ENCODE assay signal across 21 cellular contexts in the genomic region with DNA sequence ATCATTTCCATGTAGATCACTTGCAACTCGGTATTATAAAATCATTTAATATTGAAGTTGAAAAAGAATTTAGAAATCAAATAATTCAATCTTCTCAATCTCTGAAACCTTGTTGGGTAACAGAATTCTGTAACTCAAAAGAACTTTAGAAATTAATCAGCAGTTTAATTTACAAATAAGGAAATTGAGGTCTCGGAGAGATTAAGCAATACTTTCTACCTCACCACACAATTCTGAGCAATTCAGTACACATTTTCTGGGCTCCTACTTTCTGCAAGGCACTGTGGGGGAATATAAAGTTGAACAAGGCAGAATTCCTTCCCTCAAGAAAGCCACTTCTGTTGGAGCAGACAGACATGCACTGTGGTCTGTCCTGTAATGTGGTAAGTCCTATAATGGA.
"Had no signal": no experiment of that assay in that cellular context is flagged by ENCODE, and none has a peak within 500 bp of the region (broad histone marks: within the 10 kb centered on the region; RNA-seq: fewer than 3 reads in every experiment).

No MANE protein-coding gene starts in this region.

- H3K27me3 ChIP-seq: colonic mucosa, esophagus muscularis mucosa, sigmoid colon, testis, uterus had no signal

- H3K36me3 ChIP-seq: colonic mucosa, esophagus muscularis mucosa, left ventricle myocardium inferior, sigmoid colon, spleen, uterus had no signal

- H3K27ac ChIP-seq: colonic mucosa, esophagus muscularis mucosa, left ventricle myocardium inferior, sigmoid colon, spleen, testis, uterus had no signal

- H3K4me3 ChIP-seq: colonic mucosa, esophagus muscularis mucosa, left ventricle myocardium inferior, sigmoid colon, spleen, testis, uterus had no signal

- FAIRE-seq: bronchial epithelial cell, frontal cortex had no signal

- H3K4me1 ChIP-seq: colonic mucosa, testis had no signal

- H3K9me3 ChIP-seq: colonic mucosa, esophagus muscularis mucosa, left ventricle myocardium inferior, sigmoid colon, spleen, testis, uterus had no signal

- DNase-seq: activated B cell treated with CpG ODN at 0.5 μM for 24 hours; activated CD4-positive, alpha-beta memory T cell treated with anti-CD3 and anti-CD28 coated beads, Interleukin-2, amount 10 ng/mL, durations not matched to agents 7 days and 5 days; activated CD4-positive, alpha-beta T cell treated with anti-CD3 and anti-CD28 coated beads for 4 hours; activated effector memory CD4-positive, alpha-beta T cell treated with anti-CD3 and anti-CD28 coated beads, Interleukin-2, amount 50 U/mL, for 16 hours; activated naive CD4-positive, alpha-beta T cell treated with anti-CD3 and anti-CD28 coated beads, Interleukin-2, amount 10 ng/mL, durations not matched to agents 7 days and 5 days; activated T-cell treated with anti-CD3 and anti-CD28 coated beads for 4 hours; amygdala; colonic mucosa; hypothalamus; left ventricle myocardium inferior; naive thymus-derived CD4-positive, alpha-beta T cell; sigmoid colon; spleen; stimulated activated CD4-positive, alpha-beta T cell treated with anti-CD3 and anti-CD28 coated beads, Interleukin-4, amount 100 ng/mL, for 1 hour; stimulated activated naive CD4-positive, alpha-beta T cell; testis; trophoblast cell; uterus had no signal

- ATAC-seq: naive thymus-derived CD4-positive, alpha-beta T cell had no signal
